In the genomic region with DNA sequence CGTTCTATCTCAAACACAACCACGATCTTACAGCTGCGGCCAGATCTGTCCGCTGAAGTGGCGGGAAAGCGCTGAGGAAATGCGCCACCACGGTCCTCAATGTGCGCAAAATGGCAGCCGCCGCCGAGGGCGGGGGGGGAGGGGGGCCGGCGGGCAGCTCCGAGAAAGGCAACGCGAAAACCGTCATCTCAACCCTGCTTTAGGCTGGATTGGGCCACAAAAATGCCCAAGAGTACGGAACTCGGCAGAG, we compare ENCODE assay signal across 8 cellular contexts. TPM values are rescaled to one million over a fixed set of nuclear protein-coding genes. Genes with fewer than 3 reads are reported as not detected.
A peak's percentile ranks its signal among the peaks of the same experiment; 100 is the strongest.
DNase-seq lines count a peak whose midpoint lies in the region; ATAC-seq, FAIRE-seq and TF ChIP-seq lines count a peak whose summit lies in the region.

No MANE protein-coding gene starts in this region.

- TF ChIP-seq CTCF in astrocyte of the cerebellum (IDR thresholded peaks at IDR 0.05; ENCODE audit: low read depth, low read length, missing control alignments), result no peak

- H3K4me3 ChIP-seq in astrocyte of the cerebellum (ENCODE audit: low read depth, low read length) (peak overlapping the region; percentile 97), iPS-18c (ENCODE audit: insufficient read depth, low read depth, low read length) (peak overlapping the region; percentile 98), small intestine (ENCODE audit: low read depth in 1 of 2, low read length in 2 of 2) (peak overlapping the region; percentile 82 to 100)

- DNase-seq in COR-L47 (lab: John Stamatoyannopoulos, UW) (peak; percentile 46), HuH-7.5 (ENCODE audit: low spot score) (peak; percentile 49), T follicular helper cell (ENCODE audit: low read depth) (peak; percentile 65), astrocyte of the cerebellum (ENCODE audit: low read depth) (no peak), small intestine (peak; percentile 58), T1000 (lab: John Stamatoyannopoulos, UW) (no peak)

- WGBS in small intestine, 3 donors, result 0 to 1% (median 0%) methylated on average over 17 to 21 of the region's 21 CpGs

- peaks cover 5 to 14% of the 10 kb centered on the region in 2 donors for H3K4me1 ChIP-seq in small intestine (ENCODE audit: control insufficient read depth in 2 of 2, insufficient read depth in 1 of 2, low read depth in 1 of 2, low read length in 1 of 2)

- H3K27me3 ChIP-seq in small intestine (ENCODE audit: control insufficient read depth in 2 of 2, insufficient read depth in 2 of 2, low read length in 2 of 2), result no peaks in the 10 kb centered on the region

- in situ Hi-C loops in astrocyte of the cerebellum (cut with HindIII; ENCODE audit: low sequenced_read_pairs), result no loop called here

- H3K36me3 ChIP-seq in small intestine (ENCODE audit: control insufficient read depth in 2 of 2, insufficient read depth in 2 of 2, low read length in 2 of 2), result peaks cover 18 to 20% of the 10 kb centered on the region in 2 donors

- H3K27ac ChIP-seq in small intestine (ENCODE audit: low read depth in 1 of 2, low read length in 1 of 2), result peak overlapping the region; percentile 97 to 99

- FAIRE-seq in small intestine (lab: Jason Lieb, UNC), result no peak

- H3K9me3 ChIP-seq in iPS-18c (ENCODE audit: control insufficient read depth, insufficient read depth, low read length), result no peaks in the 10 kb centered on the region
- no peaks in the 10 kb centered on the region for H3K9me3 ChIP-seq in small intestine (ENCODE audit: control insufficient read depth, low read depth)

- peak; percentile 35 for ATAC-seq in GM21515 (IDR thresholded peaks at IDR 0.05; ENCODE audit: unreplicated experiment)

RNA-seq across cellular contexts. Expression of a gene that starts 0.4 kb away (rescaled TPM):
- 100 to 1,000 TPM in 2 of 3 donors, 10 to 100 TPM in 1; 78.6 to 202 (median 185) TPM for polyA plus RNA-seq in small intestine

RNA-seq across cellular contexts. Expression of a gene that starts 27.3 kb away (rescaled TPM):
- 10 to 100 TPM; 10.8 to 20.6 (median 14.4) TPM for polyA plus RNA-seq in small intestine

Comparison
In these comparisons a context has a peak if more than half of its experiments do, and no peak if none do; other contexts are left out.
1. DNase-seq: peak in COR-L47 (single experiment), HuH-7.5 (single experiment), T follicular helper cell (single experiment) and small intestine (single experiment); none in astrocyte of the cerebellum (single experiment) and T1000 (single experiment).
2. Peak in every context shown above with its lines, with median percentiles within 50 percentile points of each other: H3K4me3 ChIP-seq.